18 cellular contexts compared by ENCODE assay signal in the genomic region with DNA sequence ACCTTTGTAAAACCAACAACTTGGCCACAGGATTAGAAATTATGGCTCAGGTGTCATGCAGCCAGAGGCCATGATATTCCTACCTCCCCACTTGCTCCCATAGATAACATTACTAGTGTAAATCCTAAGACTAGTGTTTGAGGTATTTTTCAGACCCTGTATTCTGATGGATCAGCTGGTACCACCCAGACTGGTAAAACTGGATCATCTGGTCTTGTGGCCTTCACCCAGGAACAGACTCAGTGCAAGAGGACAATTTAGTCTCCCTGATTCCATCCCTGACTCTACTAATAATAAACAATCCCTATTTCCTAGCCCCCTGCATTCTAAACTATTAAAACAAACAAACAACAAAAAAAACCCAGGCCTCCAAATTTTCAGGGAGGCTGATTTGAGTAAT.
A peak's percentile ranks its signal among the peaks of the same experiment; 100 is the strongest.
DNase-seq lines count a peak whose midpoint lies in the region; FAIRE-seq and TF ChIP-seq lines count a peak whose summit lies in the region.
"Had no signal": no experiment of that assay in that cellular context is flagged by ENCODE, and none has a peak within 500 bp of the region (broad histone marks: within the 10 kb centered on the region; RNA-seq: fewer than 3 reads in every experiment).

No MANE protein-coding gene starts in this region.

- TF ChIP-seq POLR2A in H1 (IDR thresholded peaks at IDR 0.05; ENCODE audit: control extremely low read depth in 1 of 2, low read depth in 2 of 2, low read length in 2 of 2), result no peak

- H3K79me2 ChIP-seq in H1 (ENCODE audit: control insufficient read depth in 1 of 2, insufficient read depth in 2 of 2, low read length in 2 of 2) (no peaks in the 10 kb centered on the region), trophoblast cell (ENCODE audit: control insufficient read depth, insufficient read depth, low read length, poor library complexity) (no peaks in the 10 kb centered on the region)

- POLR2A ChIA-PET in H1 (lab: Charles Lee; ENCODE audit: partially characterized antibody), result no interaction called here

- peaks cover 17% of the 10 kb centered on the region for H3K4me1 Mint-ChIP-seq in Calu3 (ENCODE audit: low read depth, unreplicated experiment)
- H3K4me1 Mint-ChIP-seq: B cell had no signal

- no peak overlapping the region for H4K12ac ChIP-seq in trophoblast cell (ENCODE audit: low read depth, low read length)

- H3K14ac ChIP-seq in H1 (ENCODE audit: insufficient read length) (no peak overlapping the region), trophoblast cell (ENCODE audit: low read length) (no peak overlapping the region)

- H3K9me3 ChIP-seq in H1 (ENCODE audit: insufficient read depth in 2 of 2, low read depth in 1 of 2, low read length in 1 of 2) (no peaks in the 10 kb centered on the region), trophoblast cell (ENCODE audit: insufficient read depth, low read depth, low read length) (peaks cover 7% of the 10 kb centered on the region)

- no peak for FAIRE-seq in H1 (lab: Jason Lieb, UNC)
- FAIRE-seq: A204.1, GM12878, GM18507, HepG2, HTR-8/SVneo had no signal

- no peak overlapping the region for H2BK12ac ChIP-seq in H1 (ENCODE audit: low read depth, low read length)
- H2BK12ac ChIP-seq in trophoblast cell (ENCODE audit: low read length), result no peak overlapping the region

- H4K91ac ChIP-seq in H1 (replicated peaks; ENCODE audit: insufficient read length, low read length), result no peak overlapping the region
- H4K91ac ChIP-seq in trophoblast cell (ENCODE audit: low read depth, low read length), result no peak overlapping the region

- no peaks in the 10 kb centered on the region for H3K27me3 Mint-ChIP-seq in Calu3 (ENCODE audit: unreplicated experiment)
- H3K27me3 Mint-ChIP-seq: CD4-positive, alpha-beta T cell had no signal

- H4K8ac ChIP-seq in H1 (ENCODE audit: extremely low read depth, insufficient read depth, low read length) (no peak overlapping the region), trophoblast cell (ENCODE audit: low read depth, low read length) (no peak overlapping the region)

- H2AFZ ChIP-seq in H1 (ENCODE audit: low read length), result no peak overlapping the region
- no peak overlapping the region for H2AFZ ChIP-seq in trophoblast cell (ENCODE audit: insufficient read depth, low read length, poor library complexity)

- H3K4me2 ChIP-seq in H1 (ENCODE audit: insufficient read depth in 1 of 2, low read depth in 2 of 2, low read length in 2 of 2) (no peak overlapping the region), trophoblast cell (ENCODE audit: low read length) (no peak overlapping the region)

- peaks cover 9 to 18% (median 15%) of the 10 kb centered on the region in 4 experiments for H3K4me1 ChIP-seq in H1 (replicated peaks in 1 of 4; ENCODE audit: control insufficient read depth in 3 of 4, insufficient read depth in 4 of 4, low read length in 3 of 4)
- H3K4me1 ChIP-seq in trophoblast cell (ENCODE audit: control insufficient read depth in 1 of 2, insufficient read depth in 2 of 2, low read length in 2 of 2), result peaks cover 0 to 3% of the 10 kb centered on the region in 2 experiments

- peak overlapping the region; percentile 61; the same call in 1 of the 2 replicates for H2BK20ac ChIP-seq in H1 (ENCODE audit: low read length)

- H3K9ac ChIP-seq in H1 (replicated peaks in 1 of 4; ENCODE audit: extremely low read depth in 1 of 4, low read depth in 3 of 4, low read length in 3 of 4) (no peak overlapping the region), trophoblast cell (ENCODE audit: low read length) (no peak overlapping the region)

- no peaks in the 10 kb centered on the region for H3K27me3 ChIP-seq in H1 (replicated peaks in 1 of 4; ENCODE audit: control insufficient read depth in 3 of 4, extremely low read depth in 1 of 4, insufficient read depth in 3 of 4, low read length in 3 of 4)
- no peaks in the 10 kb centered on the region for H3K27me3 ChIP-seq in trophoblast cell (ENCODE audit: insufficient read depth, low read length)

- TF ChIP-seq CTCF in Calu3 (IDR thresholded peaks at IDR 0.05; ENCODE audit: unreplicated experiment) (no peak), H1 (IDR thresholded peaks at IDR 0.05; ENCODE audit: control extremely low read depth in 1 of 3, insufficient read depth in 1 of 3, low read depth in 1 of 3, low read length in 3 of 3) (no peak)

- H3K4me3 Mint-ChIP-seq in Calu3 (ENCODE audit: low read depth, unreplicated experiment), result no peak overlapping the region
- H3K4me3 Mint-ChIP-seq: B cell; CD4-positive, alpha-beta T cell; HFFc6 had no signal

- no peak for TF ChIP-seq EP300 in H1 (IDR thresholded peaks at IDR 0.05; ENCODE audit: borderline replicate concordance in 1 of 2, low read depth in 2 of 2, low read length in 2 of 2)

- no peak overlapping the region for H3K23ac ChIP-seq in H1 (ENCODE audit: insufficient read length)
- H3K23ac ChIP-seq in trophoblast cell (ENCODE audit: low read length), result no peak overlapping the region

- no peak overlapping the region for H3K56ac ChIP-seq in H1 (replicated peaks; ENCODE audit: insufficient read length, low read depth, low read length)

- peaks cover 0 to 5% of the 10 kb centered on the region in 2 experiments for H4K20me1 ChIP-seq in H1 (replicated peaks in 1 of 2; ENCODE audit: control insufficient read depth in 1 of 2, insufficient read depth in 2 of 2, low read length in 2 of 2)

- peaks cover 5% of the 10 kb centered on the region for H3K36me3 Mint-ChIP-seq in Calu3 (ENCODE audit: insufficient read depth, unreplicated experiment)

- no peak for TF ChIP-seq RAD21 in H1 (IDR thresholded peaks at IDR 0.05 in 1 of 2, conservative IDR thresholded peaks at IDR 0.05 in 1 of 2; ENCODE audit: low read depth in 2 of 2, low read length in 2 of 2)

- H2AK5ac ChIP-seq in H1 (ENCODE audit: low read depth, low read length) (no peak overlapping the region), trophoblast cell (ENCODE audit: low read length) (no peak overlapping the region)

- intact Hi-C loops in Calu3 (cut with micrococcal nuclease; ENCODE audit: unreplicated experiment), result no loop called here

- H3K27ac Mint-ChIP-seq in Calu3 (ENCODE audit: unreplicated experiment), result no peak overlapping the region
- H3K27ac Mint-ChIP-seq: B cell; CD4-positive, alpha-beta T cell; HFFc6 had no signal

- H3K4me3 ChIP-seq in H1 (ENCODE audit: extremely low read depth in 1 of 4, insufficient read depth in 2 of 4, low read depth in 3 of 4, low read length in 4 of 4), result no peak overlapping the region
- H3K4me3 ChIP-seq in trophoblast cell (ENCODE audit: low read depth, low read length), result no peak overlapping the region
- H3K4me3 ChIP-seq: GM12878 had no signal

- DNase-seq in Calu3, result peak; percentile 54
- DNase-seq in ELF-1 (ENCODE audit: low read depth, low spot score), result peak; percentile 56
- DNase-seq in H1 (ENCODE audit: low read depth in 1 of 2, low spot score in 2 of 2), result no peak
- DNase-seq in trophoblast cell, result peak; percentile 72 to 81
- DNase-seq in GM19240 (ENCODE audit: insufficient read length, low spot score), result no peak
- DNase-seq in stimulated activated CD8-positive, alpha-beta memory T cell treated with anti-CD3 and anti-CD28 coated beads, Interleukin-4, amount 100 ng/mL, for 48 hours, result no peak
- no peak for DNase-seq in activated gamma-delta T cell (lab: John Stamatoyannopoulos, UW)
- DNase-seq: C1 segment of cervical spinal cord; CD4-positive, alpha-beta T cell; GOT3; HCEC 1CT; HFFc6 had no signal

- no peak overlapping the region for H3K27ac ChIP-seq in H1 (ENCODE audit: low read depth, low read length)
- no peak overlapping the region for H3K27ac ChIP-seq in trophoblast cell (ENCODE audit: low read depth, low read length)

- H2BK120ac ChIP-seq in H1 (replicated peaks; ENCODE audit: low read depth, low read length), result no peak overlapping the region
- no peak overlapping the region for H2BK120ac ChIP-seq in trophoblast cell (ENCODE audit: insufficient read depth, low read length, poor library complexity)

- no peak overlapping the region for H4K5ac ChIP-seq in H1 (ENCODE audit: insufficient read length, low read depth, low read length)

- BruUV-seq in Calu3 (replicated peaks; lab: Mats Ljungman, UMichigan), result no TSS peak

- H3K79me1 ChIP-seq in H1 (ENCODE audit: low read depth, low read length) (no peaks in the 10 kb centered on the region), trophoblast cell (ENCODE audit: low read length) (peaks cover 2% of the 10 kb centered on the region)

- H3K4ac ChIP-seq in H1 (replicated peaks; ENCODE audit: insufficient read length, low read depth, low read length) (no peak overlapping the region), trophoblast cell (ENCODE audit: low read depth, low read length) (no peak overlapping the region)

- H3K18ac ChIP-seq in H1 (ENCODE audit: extremely low read depth, low read length) (no peak overlapping the region), trophoblast cell (ENCODE audit: low read length) (no peak overlapping the region)

- no peaks in the 10 kb centered on the region for H3K9me3 Mint-ChIP-seq in Calu3 (ENCODE audit: low read depth, unreplicated experiment)
- H3K9me3 Mint-ChIP-seq: CD4-positive, alpha-beta T cell; HFFc6 had no signal

- H2BK15ac ChIP-seq in H1 (ENCODE audit: low read length), result no peak overlapping the region

- peaks cover 7% of the 10 kb centered on the region for H3K23me2 ChIP-seq in H1 (ENCODE audit: low read depth, low read length)

- H3K36me3 ChIP-seq in H1 (ENCODE audit: control insufficient read depth in 2 of 4, insufficient read depth in 4 of 4, low read length in 3 of 4) (no peaks in the 10 kb centered on the region; a peak in 1 of 8 replicates), trophoblast cell (ENCODE audit: control insufficient read depth in 1 of 2, insufficient read depth in 2 of 2, low read length in 2 of 2) (peaks cover 0 to 5% of the 10 kb centered on the region in 2 experiments)

- CTCF ChIA-PET in Calu3 (lab: Charles Lee), result no interaction called here
- CTCF ChIA-PET in H1 (lab: Charles Lee; ENCODE audit: partially characterized antibody), result interaction anchor here (1.4 to 3.3 kb wide), 2 partner anchors 11 to 101 kb away, joined by 3 to 15 read pairs; no protein-coding TSS in a partner anchor

- no peak overlapping the region for H2BK5ac ChIP-seq in H1 (ENCODE audit: low read depth, low read length)
- no peak overlapping the region for H2BK5ac ChIP-seq in trophoblast cell (ENCODE audit: low read depth, low read length, poor library complexity)

TF ChIP-seq in H1, 55 proteins besides CTCF, POLR2A, EP300 and RAD21 (continues in another document):
- TF ChIP-seq CBX5 (IDR thresholded peaks at IDR 0.05; ENCODE audit: low read depth, low read length) (no peak), GTF2F1 (IDR thresholded peaks at IDR 0.05; ENCODE audit: borderline replicate concordance, low read depth, low read length) (no peak), JUN (IDR thresholded peaks at IDR 0.05; ENCODE audit: low read depth, low read length) (no peak), KDM4A (IDR thresholded peaks at IDR 0.05; ENCODE audit: low read depth, low read length, severe bottlenecking) (no peak), SAP30 (IDR thresholded peaks at IDR 0.05; ENCODE audit: insufficient read depth, insufficient replicate concordance, low read length) (no peak), KDM5A (IDR thresholded peaks at IDR 0.05; ENCODE audit: low read length) (no peak), SP4 (IDR thresholded peaks at IDR 0.05; ENCODE audit: low read length) (no peak), FOSL1 (IDR thresholded peaks at IDR 0.05; ENCODE audit: insufficient read depth, low read depth, low read length) (no peak)

Comparison
In these comparisons a context has a peak if more than half of its experiments do, and no peak if none do; other contexts are left out.
1. DNase-seq: peak in Calu3 (single experiment), ELF-1 (single experiment) and trophoblast cell (2 of 2); none in H1 (0 of 2), GM19240 (single experiment), stimulated activated CD8-positive, alpha-beta memory T cell treated with anti-CD3 and anti-CD28 coated beads, Interleukin-4, amount 100 ng/mL, for 48 hours (single experiment) and activated gamma-delta T cell (single experiment).